Comparison of ENCODE assay signal across 1 cellular context in the genomic region with DNA sequence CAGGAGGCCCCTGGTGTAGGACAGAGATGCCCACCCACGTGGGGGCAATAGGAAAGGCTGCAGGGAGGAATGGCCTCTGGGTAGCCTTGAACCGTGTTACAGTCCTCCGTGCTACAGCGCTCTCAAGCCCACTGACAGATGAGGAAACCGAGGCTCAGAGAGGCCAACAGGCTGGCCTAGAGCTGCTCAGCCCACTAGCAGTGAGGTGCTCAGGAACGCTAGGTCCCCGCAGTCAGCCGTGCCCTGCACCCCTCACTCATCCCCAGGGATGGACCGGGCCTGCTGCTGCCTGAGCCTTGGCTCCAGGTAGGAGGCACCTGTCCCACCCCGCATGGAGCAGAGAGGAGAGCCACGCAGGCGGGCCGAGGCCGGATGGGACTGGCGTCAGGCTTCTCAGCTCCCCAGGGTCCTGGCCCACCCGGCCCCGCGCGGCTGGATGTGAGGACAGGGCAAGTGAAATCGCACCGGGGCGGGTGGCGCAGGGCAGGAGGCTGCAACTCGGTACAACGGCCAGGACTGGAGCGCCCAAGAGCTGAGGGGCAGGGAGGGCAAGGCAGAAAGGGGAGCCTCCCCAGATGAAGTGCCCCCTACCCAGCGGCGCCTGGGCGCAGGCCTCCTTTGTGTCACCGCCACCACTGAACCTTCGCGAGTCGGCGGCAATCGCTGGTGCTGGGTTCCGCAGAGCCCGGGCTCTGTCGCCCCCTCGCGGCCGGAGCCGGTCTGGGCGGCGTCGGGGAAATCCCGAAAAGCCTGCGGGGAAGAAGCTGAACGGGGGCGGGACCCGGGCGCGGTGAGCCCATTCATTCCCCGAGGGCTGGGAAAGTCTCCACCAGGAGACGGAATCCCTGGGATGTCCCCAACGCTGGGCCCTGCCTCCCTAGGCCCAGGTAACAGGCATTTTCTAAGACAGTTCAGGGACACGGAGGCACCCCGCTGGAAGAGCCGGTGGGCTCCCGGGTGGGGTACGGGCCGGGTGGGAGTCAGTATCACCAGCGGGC.
TF ChIP-seq lines count a peak whose summit lies in the region.

No MANE protein-coding gene starts in this region.

TF ChIP-seq in HepG2, 621 proteins besides CTCF, POLR2A, EP300 and RAD21 (continued from another document and continues in another):
- TF ChIP-seq ZBTB20 (CRISPR knock-in tag; IDR thresholded peaks at IDR 0.05; ENCODE audit: borderline replicate concordance, low read depth), result no peak
- no peak for TF ChIP-seq ZNF18 (CRISPR knock-in tag; IDR thresholded peaks at IDR 0.05; ENCODE audit: insufficient replicate concordance)
- peak; percentile 69; the same call in 1 of the 2 replicates for TF ChIP-seq RXRB (CRISPR knock-in tag; IDR thresholded peaks at IDR 0.05; ENCODE audit: borderline replicate concordance)
- TF ChIP-seq, protein P1, sequence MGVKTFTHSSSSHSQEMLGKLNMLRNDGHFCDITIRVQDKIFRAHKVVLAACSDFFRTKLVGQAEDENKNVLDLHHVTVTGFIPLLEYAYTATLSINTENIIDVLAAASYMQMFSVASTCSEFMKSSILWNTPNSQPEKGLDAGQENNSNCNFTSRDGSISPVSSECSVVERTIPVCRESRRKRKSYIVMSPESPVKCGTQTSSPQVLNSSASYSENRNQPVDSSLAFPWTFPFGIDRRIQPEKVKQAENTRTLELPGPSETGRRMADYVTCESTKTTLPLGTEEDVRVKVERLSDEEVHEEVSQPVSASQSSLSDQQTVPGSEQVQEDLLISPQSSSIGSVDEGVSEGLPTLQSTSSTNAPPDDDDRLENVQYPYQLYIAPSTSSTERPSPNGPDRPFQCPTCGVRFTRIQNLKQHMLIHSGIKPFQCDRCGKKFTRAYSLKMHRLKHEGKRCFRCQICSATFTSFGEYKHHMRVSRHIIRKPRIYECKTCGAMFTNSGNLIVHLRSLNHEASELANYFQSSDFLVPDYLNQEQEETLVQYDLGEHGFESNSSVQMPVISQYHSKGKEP (CRISPR knock-in tag; IDR thresholded peaks at IDR 0.05), result peak; percentile 68; the same call in 1 of the 2 replicates
- no peak for TF ChIP-seq ZNF562 (CRISPR knock-in tag; IDR thresholded peaks at IDR 0.05; ENCODE audit: borderline replicate concordance)
- TF ChIP-seq NFKBIZ (CRISPR knock-in tag; IDR thresholded peaks at IDR 0.05), result no peak
- TF ChIP-seq MIER3 (CRISPR knock-in tag; IDR thresholded peaks at IDR 0.05; ENCODE audit: borderline replicate concordance), result no peak
- TF ChIP-seq SIN3B (IDR thresholded peaks at IDR 0.05; ENCODE audit: low read length), result no peak
- no peak for TF ChIP-seq ZNF713 (CRISPR knock-in tag; IDR thresholded peaks at IDR 0.05)
- TF ChIP-seq, protein P2, sequence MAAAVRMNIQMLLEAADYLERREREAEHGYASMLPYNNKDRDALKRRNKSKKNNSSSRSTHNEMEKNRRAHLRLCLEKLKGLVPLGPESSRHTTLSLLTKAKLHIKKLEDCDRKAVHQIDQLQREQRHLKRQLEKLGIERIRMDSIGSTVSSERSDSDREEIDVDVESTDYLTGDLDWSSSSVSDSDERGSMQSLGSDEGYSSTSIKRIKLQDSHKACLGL (CRISPR knock-in tag; IDR thresholded peaks at IDR 0.05), result peak; percentile 58
- 0 out of 2 replicates have a peak, but pooled peaks have one; percentile 40 for TF ChIP-seq ZSCAN29 (CRISPR knock-in tag; conservative IDR thresholded peaks at IDR 0.05)
- TF ChIP-seq FOSL2 (CRISPR knock-in tag; IDR thresholded peaks at IDR 0.05), result no peak
- TF ChIP-seq, protein P3, sequence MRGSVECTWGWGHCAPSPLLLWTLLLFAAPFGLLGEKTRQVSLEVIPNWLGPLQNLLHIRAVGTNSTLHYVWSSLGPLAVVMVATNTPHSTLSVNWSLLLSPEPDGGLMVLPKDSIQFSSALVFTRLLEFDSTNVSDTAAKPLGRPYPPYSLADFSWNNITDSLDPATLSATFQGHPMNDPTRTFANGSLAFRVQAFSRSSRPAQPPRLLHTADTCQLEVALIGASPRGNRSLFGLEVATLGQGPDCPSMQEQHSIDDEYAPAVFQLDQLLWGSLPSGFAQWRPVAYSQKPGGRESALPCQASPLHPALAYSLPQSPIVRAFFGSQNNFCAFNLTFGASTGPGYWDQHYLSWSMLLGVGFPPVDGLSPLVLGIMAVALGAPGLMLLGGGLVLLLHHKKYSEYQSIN (CRISPR knock-in tag; IDR thresholded peaks at IDR 0.05; ENCODE audit: borderline replicate concordance), result no peak
- no peak for TF ChIP-seq ZNF7 (CRISPR knock-in tag; IDR thresholded peaks at IDR 0.05)
- peak; percentile 67; the same call in 1 of the 2 replicates for TF ChIP-seq SALL1 (CRISPR knock-in tag; IDR thresholded peaks at IDR 0.05)
- no peak for TF ChIP-seq THAP8 (CRISPR knock-in tag; IDR thresholded peaks at IDR 0.05; ENCODE audit: borderline replicate concordance)
- TF ChIP-seq, protein P4, sequence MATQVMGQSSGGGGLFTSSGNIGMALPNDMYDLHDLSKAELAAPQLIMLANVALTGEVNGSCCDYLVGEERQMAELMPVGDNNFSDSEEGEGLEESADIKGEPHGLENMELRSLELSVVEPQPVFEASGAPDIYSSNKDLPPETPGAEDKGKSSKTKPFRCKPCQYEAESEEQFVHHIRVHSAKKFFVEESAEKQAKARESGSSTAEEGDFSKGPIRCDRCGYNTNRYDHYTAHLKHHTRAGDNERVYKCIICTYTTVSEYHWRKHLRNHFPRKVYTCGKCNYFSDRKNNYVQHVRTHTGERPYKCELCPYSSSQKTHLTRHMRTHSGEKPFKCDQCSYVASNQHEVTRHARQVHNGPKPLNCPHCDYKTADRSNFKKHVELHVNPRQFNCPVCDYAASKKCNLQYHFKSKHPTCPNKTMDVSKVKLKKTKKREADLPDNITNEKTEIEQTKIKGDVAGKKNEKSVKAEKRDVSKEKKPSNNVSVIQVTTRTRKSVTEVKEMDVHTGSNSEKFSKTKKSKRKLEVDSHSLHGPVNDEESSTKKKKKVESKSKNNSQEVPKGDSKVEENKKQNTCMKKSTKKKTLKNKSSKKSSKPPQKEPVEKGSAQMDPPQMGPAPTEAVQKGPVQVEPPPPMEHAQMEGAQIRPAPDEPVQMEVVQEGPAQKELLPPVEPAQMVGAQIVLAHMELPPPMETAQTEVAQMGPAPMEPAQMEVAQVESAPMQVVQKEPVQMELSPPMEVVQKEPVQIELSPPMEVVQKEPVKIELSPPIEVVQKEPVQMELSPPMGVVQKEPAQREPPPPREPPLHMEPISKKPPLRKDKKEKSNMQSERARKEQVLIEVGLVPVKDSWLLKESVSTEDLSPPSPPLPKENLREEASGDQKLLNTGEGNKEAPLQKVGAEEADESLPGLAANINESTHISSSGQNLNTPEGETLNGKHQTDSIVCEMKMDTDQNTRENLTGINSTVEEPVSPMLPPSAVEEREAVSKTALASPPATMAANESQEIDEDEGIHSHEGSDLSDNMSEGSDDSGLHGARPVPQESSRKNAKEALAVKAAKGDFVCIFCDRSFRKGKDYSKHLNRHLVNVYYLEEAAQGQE (IDR thresholded peaks at IDR 0.05; ENCODE audit: borderline replicate concordance in 1 of 2, low read depth in 1 of 2, low read length in 2 of 2), result no peak
- TF ChIP-seq, protein P5, sequence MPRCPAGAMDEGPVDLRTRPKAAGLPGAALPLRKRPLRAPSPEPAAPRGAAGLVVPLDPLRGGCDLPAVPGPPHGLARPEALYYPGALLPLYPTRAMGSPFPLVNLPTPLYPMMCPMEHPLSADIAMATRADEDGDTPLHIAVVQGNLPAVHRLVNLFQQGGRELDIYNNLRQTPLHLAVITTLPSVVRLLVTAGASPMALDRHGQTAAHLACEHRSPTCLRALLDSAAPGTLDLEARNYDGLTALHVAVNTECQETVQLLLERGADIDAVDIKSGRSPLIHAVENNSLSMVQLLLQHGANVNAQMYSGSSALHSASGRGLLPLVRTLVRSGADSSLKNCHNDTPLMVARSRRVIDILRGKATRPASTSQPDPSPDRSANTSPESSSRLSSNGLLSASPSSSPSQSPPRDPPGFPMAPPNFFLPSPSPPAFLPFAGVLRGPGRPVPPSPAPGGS (CRISPR knock-in tag; IDR thresholded peaks at IDR 0.05), result peak; percentile 91
- TF ChIP-seq ZNF512 (CRISPR knock-in tag; IDR thresholded peaks at IDR 0.05), result no peak
- TF ChIP-seq PLSCR1 (CRISPR knock-in tag; IDR thresholded peaks at IDR 0.05; ENCODE audit: borderline replicate concordance), result no peak
- no peak for TF ChIP-seq THYN1 (CRISPR knock-in tag; IDR thresholded peaks at IDR 0.05; ENCODE audit: borderline replicate concordance, low read depth)
- no peak; the same call in none of the 2 replicates for TF ChIP-seq ETV5 (CRISPR knock-in tag; IDR thresholded peaks at IDR 0.05; ENCODE audit: borderline replicate concordance)
- TF ChIP-seq ZNF720 (CRISPR knock-in tag; IDR thresholded peaks at IDR 0.05), result no peak
- TF ChIP-seq EHMT2 (IDR thresholded peaks at IDR 0.05; ENCODE audit: borderline replicate concordance, low read depth, low read length), result no peak
- TF ChIP-seq CHD4 (IDR thresholded peaks at IDR 0.05; ENCODE audit: borderline replicate concordance, low read length), result no peak
- TF ChIP-seq HOXD1 (CRISPR knock-in tag; IDR thresholded peaks at IDR 0.05), result 0 out of 2 replicates have a peak, but pooled peaks have one; percentile 32
- TF ChIP-seq ZNF75D (CRISPR knock-in tag; IDR thresholded peaks at IDR 0.05; ENCODE audit: borderline replicate concordance), result no peak
- TF ChIP-seq SPEN (CRISPR knock-in tag; IDR thresholded peaks at IDR 0.05; ENCODE audit: low read depth), result peak; percentile 49; the same call in 1 of the 2 replicates
- TF ChIP-seq ZNF3 (CRISPR knock-in tag; IDR thresholded peaks at IDR 0.05), result peak; percentile 50; the same call in 1 of the 2 replicates
- peak; percentile 73 for TF ChIP-seq HINFP (CRISPR knock-in tag; IDR thresholded peaks at IDR 0.05; ENCODE audit: low read depth)
- TF ChIP-seq SATB2 (CRISPR knock-in tag; IDR thresholded peaks at IDR 0.05), result no peak
- TF ChIP-seq HNF1B (CRISPR knock-in tag; IDR thresholded peaks at IDR 0.05), result peak; percentile 76
- TF ChIP-seq NFATC3 (CRISPR knock-in tag; IDR thresholded peaks at IDR 0.05), result peak; percentile 60; the same call in 1 of the 2 replicates
- no peak for TF ChIP-seq TRIM22 (IDR thresholded peaks at IDR 0.05)
